In genomic region chr14:91754819-91755218, GRCh38 we compare ENCODE assay signal across 18 cellular contexts. TPM values are rescaled to one million over a fixed set of nuclear protein-coding genes. Genes with fewer than 3 reads are reported as not detected.
DNase-seq lines count a peak whose midpoint lies in the region; ATAC-seq and TF ChIP-seq lines count a peak whose summit lies in the region.
"Had no signal": no experiment of that assay in that cellular context is flagged by ENCODE, and none has a peak within 500 bp of the region (broad histone marks: within the 10 kb centered on the region; RNA-seq: fewer than 3 reads in every experiment).

No MANE protein-coding gene starts in this region.

- intact Hi-C loops in breast epithelium (cut with DNase I; ENCODE audit: low total_unique reads): no loop called here

- ATAC-seq in GM18511 (IDR thresholded peaks at IDR 0.05; ENCODE audit: unreplicated experiment) (no peak), HG02840 (IDR thresholded peaks at IDR 0.05; ENCODE audit: low FRiP score, unreplicated experiment) (no peak)
- ATAC-seq: Panc1 had no signal

- H3K4me3 ChIP-seq in breast epithelium: no peak overlapping the region
- H3K4me3 ChIP-seq: sigmoid colon had no signal

- H3K27ac ChIP-seq in 22Rv1: peak overlapping the region; percentile 38
- H3K27ac ChIP-seq in breast epithelium: peak overlapping the region; percentile 61 to 74
- H3K27ac ChIP-seq: sigmoid colon had no signal

- H3K36me3 ChIP-seq in breast epithelium: no peaks in the 10 kb centered on the region
- H3K36me3 ChIP-seq: sigmoid colon had no signal

- H3K9me3 ChIP-seq in breast epithelium: no peaks in the 10 kb centered on the region
- H3K9me3 ChIP-seq: sigmoid colon had no signal

- H3K27me3 ChIP-seq in breast epithelium: no peaks in the 10 kb centered on the region
- H3K27me3 ChIP-seq: sigmoid colon had no signal

- H3K4me1 ChIP-seq in breast epithelium: no peaks in the 10 kb centered on the region
- H3K4me1 ChIP-seq: sigmoid colon had no signal

- TF ChIP-seq CTCF in 22Rv1 (IDR thresholded peaks at IDR 0.05) (no peak), breast epithelium (IDR thresholded peaks at IDR 0.05) (no peak), GM13976 (IDR thresholded peaks at IDR 0.05; ENCODE audit: borderline replicate concordance, control extremely low read depth, extremely low read depth, insufficient read depth, missing control alignments) (no peak)

- DNase-seq in COR-L47 (lab: John Stamatoyannopoulos, UW) (peak; percentile 15), breast epithelium (ENCODE audit: low spot score in 2 of 2) (no peak), mucosa of gallbladder (ENCODE audit: low spot score) (peak; percentile 93), OCI-M2 (lab: John Stamatoyannopoulos, UW; ENCODE audit: unreplicated experiment) (no peak), GM13976 (ENCODE audit: low spot score) (no peak)
- DNase-seq: activated CD4-positive, alpha-beta T cell treated with anti-CD3 and anti-CD28 coated beads, Interleukin-2, amount 10 ng/mL, durations not matched to agents 24 days and 14 days; activated naive CD4-positive, alpha-beta T cell; anterior cingulate cortex; hippocampal formation; kidney; NCI-H526 treated with DMSO at 0.1 percent for 48 hours; sigmoid colon; stimulated activated CD4-positive, alpha-beta T cell treated with anti-CD3 and anti-CD28 coated beads, Interleukin-2, amount 100 ng/mL, for 48 hours had no signal

- in situ Hi-C loops in GM13976 (cut with MboI; ENCODE audit: low sequenced_read_pairs, unreplicated experiment): no loop called here

- TF ChIP-seq POLR2A in breast epithelium (IDR thresholded peaks at IDR 0.05): no peak

RNA-seq across cellular contexts. Expression of gene CATSPERB, which starts 22.9 kb away (rescaled TPM):
- total RNA-seq in breast epithelium (10 to 100 TPM in 2 of 3 donors, 1 to 10 TPM in 1; 2.4 to 18.7 (median 16.1) TPM), mucosa of gallbladder (10.5 TPM)
- total RNA-seq: fibroblast of lung had no signal

Comparison
In these comparisons a context has a peak if more than half of its experiments do, and no peak if none do; other contexts are left out.
1. DNase-seq: peak in COR-L47 (single experiment) and mucosa of gallbladder (single experiment); none in breast epithelium (0 of 2), OCI-M2 (single experiment) and GM13976 (single experiment).